Comparison of ENCODE assay signal across 22 cellular contexts in genomic region chr11:126474888-126475626, GRCh38.
A peak's percentile ranks its signal among the peaks of the same experiment; 100 is the strongest.
DNase-seq lines count a peak whose midpoint lies in the region; ATAC-seq and TF ChIP-seq lines count a peak whose summit lies in the region.
"Had no signal": no experiment of that assay in that cellular context is flagged by ENCODE, and none has a peak within 500 bp of the region (broad histone marks: within the 10 kb centered on the region; RNA-seq: fewer than 3 reads in every experiment).

No MANE protein-coding gene starts in this region.

- DNase-seq in WERI-Rb-1 (no peak), dermis blood vessel endothelial cell (peak; percentile 10), right lobe of liver (no peak), testis (peak; percentile 40), colonic mucosa (no peak), pons (ENCODE audit: low spot score) (no peak), NCI-H1436 treated with DMSO at 0.1 percent for 48 hours (lab: John Stamatoyannopoulos, UW) (no peak)
- DNase-seq: activated naive CD4-positive, alpha-beta T cell; CD8-positive, alpha-beta T cell; cerebellar nuclear complex; GM23248; MV-4-11; NCI-H1694 treated with DMSO at 0.1 percent for 48 hours; occipital lobe; OCI-M1; SHP77 treated with DMSO at 0.1 percent for 48 hours; sigmoid colon; tibial artery had no signal

- H3K36me3 ChIP-seq in WERI-Rb-1 (no peaks in the 10 kb centered on the region), right lobe of liver (no peaks in the 10 kb centered on the region), testis (ENCODE audit: low read depth, missing control alignments) (no peaks in the 10 kb centered on the region), colonic mucosa (no peaks in the 10 kb centered on the region)
- H3K36me3 ChIP-seq: sigmoid colon, tibial artery had no signal

- no peaks in the 10 kb centered on the region for H3K27me3 ChIP-seq in WERI-Rb-1 (ENCODE audit: insufficient read depth, low read depth, severe bottlenecking)
- H3K27me3 ChIP-seq in right lobe of liver: no peaks in the 10 kb centered on the region
- no peaks in the 10 kb centered on the region for H3K27me3 ChIP-seq in testis
- no peaks in the 10 kb centered on the region for H3K27me3 ChIP-seq in colonic mucosa
- H3K27me3 ChIP-seq: sigmoid colon had no signal

- no peak for TF ChIP-seq CTCF in WERI-Rb-1 (IDR thresholded peaks at IDR 0.05; ENCODE audit: low read depth, low read length)
- no peak for TF ChIP-seq CTCF in right lobe of liver (IDR thresholded peaks at IDR 0.05)
- TF ChIP-seq CTCF in testis (IDR thresholded peaks at IDR 0.05): no peak
- no peak for TF ChIP-seq CTCF in colonic mucosa (IDR thresholded peaks at IDR 0.05)

- H3K4me1 ChIP-seq in right lobe of liver (no peaks in the 10 kb centered on the region), testis (peaks cover 12% of the 10 kb centered on the region), colonic mucosa (no peaks in the 10 kb centered on the region)
- H3K4me1 ChIP-seq: tibial artery had no signal

- 20% methylated on average over 1 of the region's 18 CpGs for WGBS in right lobe of liver (ENCODE audit: insufficient coverage, low coverage, low lambda C conversion rate, missing lambda C conversion rate)
- WGBS in testis, 2 donors: 46 to 63% methylated on average over 6 to 17 of the region's 18 CpGs

- TF ChIP-seq POLR2A in right lobe of liver (IDR thresholded peaks at IDR 0.05) (no peak), testis (IDR thresholded peaks at IDR 0.05) (no peak)

- H3K9ac ChIP-seq in colonic mucosa (ENCODE audit: low read depth in 2 of 2, low read length in 2 of 2): no peak overlapping the region
- H3K9ac ChIP-seq: GM23248, KMS-11 had no signal

- H3K9me3 ChIP-seq in WERI-Rb-1 (ENCODE audit: severe bottlenecking) (no peaks in the 10 kb centered on the region), right lobe of liver (no peaks in the 10 kb centered on the region), testis (no peaks in the 10 kb centered on the region), colonic mucosa (no peaks in the 10 kb centered on the region)
- H3K9me3 ChIP-seq: sigmoid colon, tibial artery had no signal

- intact Hi-C loops in right lobe of liver (cut with DNase I) (loop anchor here (5.0 to 10.0 kb wide), 2 partner anchors 160 to 163 kb away; no protein-coding TSS in a partner anchor), testis (cut with DNase I; ENCODE audit: low total_unique reads) (no loop called here), colonic mucosa (cut with DNase I) (loop anchor here (5.0 kb wide), 1 partner anchor 33 kb away; no protein-coding TSS in a partner anchor)

- H3K27ac ChIP-seq in WERI-Rb-1 (peak overlapping the region; percentile 36), right lobe of liver (peak overlapping the region in 1 of 3 donors; percentile 18), testis (peak overlapping the region in 1 of 2 donors; percentile 8), colonic mucosa (no peak overlapping the region)
- H3K27ac ChIP-seq: GM23248, KMS-11, sigmoid colon, tibial artery had no signal

- no peak overlapping the region for H3K4me3 ChIP-seq in WERI-Rb-1 (ENCODE audit: low read depth, low read length)
- no peak overlapping the region for H3K4me3 ChIP-seq in right lobe of liver
- no peak overlapping the region for H3K4me3 ChIP-seq in testis
- H3K4me3 ChIP-seq in colonic mucosa: no peak overlapping the region
- H3K4me3 ChIP-seq: GM12878, GM23248, lung, sigmoid colon, tibial artery had no signal

- ATAC-seq in right lobe of liver: peak; percentile 46 to 51 (median 50)
- ATAC-seq: CD8-positive, alpha-beta T cell; GM12878; stimulated activated memory B cell treated with anti-CD40 and anti-IgM and Interleukin-4, amounts not matched to agents 10 μg/mL and 1 μg/mL and 100 μg/mL, for 72 hours had no signal

Comparison
In these comparisons a context has a peak if more than half of its experiments do, and no peak if none do; other contexts are left out.
1. DNase-seq: peak in dermis blood vessel endothelial cell (single experiment) and testis (single experiment); none in WERI-Rb-1 (single experiment), right lobe of liver (0 of 3), colonic mucosa (single experiment), pons (single experiment) and NCI-H1436 treated with DMSO at 0.1 percent for 48 hours (single experiment).